8 cellular contexts compared by ENCODE assay signal in genomic region chr5:126446498-126447224, GRCh38. TPM values are rescaled to one million over a fixed set of nuclear protein-coding genes. Genes with fewer than 3 reads are reported as not detected.
DNase-seq lines count a peak whose midpoint lies in the region; ATAC-seq and TF ChIP-seq lines count a peak whose summit lies in the region.

No MANE protein-coding gene starts in this region.

- DNase-seq in EH (ENCODE audit: low read depth), result peak; percentile 96
- peak; percentile 76 for DNase-seq in activated CD4-positive, alpha-beta T cell treated with anti-CD3 and anti-CD28 coated beads for 48 hours
- DNase-seq in kidney epithelial cell (ENCODE audit: low read depth), result peak; percentile 38
- no peak for DNase-seq in AML-193 (lab: John Stamatoyannopoulos, UW)
- DNase-seq in T1000 (lab: John Stamatoyannopoulos, UW), result no peak
- no peak for DNase-seq in NCI-H446 treated with DMSO at 0.1 percent for 48 hours (lab: John Stamatoyannopoulos, UW)

- ATAC-seq in HG02642 (IDR thresholded peaks at IDR 0.05; ENCODE audit: poor library complexity, unreplicated experiment) (peak; percentile 28), HG02623 (IDR thresholded peaks at IDR 0.05; ENCODE audit: unreplicated experiment) (no peak)

- no peak for TF ChIP-seq CTCF in kidney epithelial cell (IDR thresholded peaks at IDR 0.05; ENCODE audit: insufficient read depth, low read length, poor library complexity, severe bottlenecking)

- no peak overlapping the region for H3K4me3 ChIP-seq in kidney epithelial cell (ENCODE audit: low read depth, low read length)

- H3K27me3 ChIP-seq in kidney epithelial cell (ENCODE audit: control insufficient read depth, insufficient read depth, low read length), result no peaks in the 10 kb centered on the region

- H3K36me3 ChIP-seq in kidney epithelial cell (ENCODE audit: control insufficient read depth, insufficient read depth, low read length), result no peaks in the 10 kb centered on the region

RNA-seq across cellular contexts. Expression of gene GRAMD2B, which starts 23.5 kb away (rescaled TPM):
- 36.9 and 44.2 TPM in 2 replicates for total RNA-seq in kidney epithelial cell

Comparison
In these comparisons a context has a peak if more than half of its experiments do, and no peak if none do; other contexts are left out.
1. DNase-seq: peak in EH (single experiment), activated CD4-positive, alpha-beta T cell treated with anti-CD3 and anti-CD28 coated beads for 48 hours (single experiment) and kidney epithelial cell (single experiment); none in AML-193 (0 of 2), T1000 (single experiment) and NCI-H446 treated with DMSO at 0.1 percent for 48 hours (single experiment).